In the genomic region with DNA sequence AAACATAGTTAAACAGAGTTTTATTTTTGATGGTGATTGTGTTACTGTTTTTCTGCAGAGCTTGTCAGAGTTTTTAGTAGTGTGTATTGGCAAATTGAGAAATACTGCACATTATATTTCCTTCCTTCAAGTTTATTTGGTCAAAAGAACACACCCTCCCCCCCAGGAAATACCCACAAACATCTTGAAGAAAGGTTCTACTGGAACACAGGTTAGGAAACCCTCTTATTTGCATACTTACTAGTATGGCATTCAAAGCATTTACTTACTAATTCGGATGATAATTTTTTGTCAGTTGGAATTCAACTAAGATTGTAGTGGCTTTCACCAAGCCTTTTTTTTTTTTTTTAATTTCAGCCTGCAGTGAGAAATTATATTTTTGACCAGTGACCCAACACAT, we compare ENCODE assay signal across 11 cellular contexts. TPM values are rescaled to one million over a fixed set of nuclear protein-coding genes. Genes with fewer than 3 reads are reported as not detected.
DNase-seq lines count a peak whose midpoint lies in the region; ATAC-seq and TF ChIP-seq lines count a peak whose summit lies in the region.
"Had no signal": no experiment of that assay in that cellular context is flagged by ENCODE, and none has a peak within 500 bp of the region (broad histone marks: within the 10 kb centered on the region; RNA-seq: fewer than 3 reads in every experiment).

No MANE protein-coding gene starts in this region.

- no peak overlapping the region for H2BK15ac ChIP-seq in H9 (ENCODE audit: low read depth, low read length)
- no peak overlapping the region for H2BK15ac ChIP-seq in neuronal stem cell (ENCODE audit: low read length)

- peak overlapping the region; percentile 86 for H2AK5ac ChIP-seq in H9 (ENCODE audit: insufficient read length, low read length)
- no peak overlapping the region for H2AK5ac ChIP-seq in neuronal stem cell (ENCODE audit: low read depth, low read length)

- H3K27ac Mint-ChIP-seq in H9, result peak overlapping the region; percentile 82 to 97 (median 90); a peak in 6 of 7 replicates
- peak overlapping the region; percentile 79 for H3K27ac Mint-ChIP-seq in T-helper 1 cell treated with Interleukin-12 subunit alpha and Interleukin-12 subunit beta and Interleukin-4 antibody, amounts not matched to agents 30 μg/mL and 1 μg/mL, for 36 hours

- H3K9ac ChIP-seq in H9 (ENCODE audit: extremely low read depth, insufficient read length, low read length) (no peak overlapping the region), neuronal stem cell (ENCODE audit: low read depth, low read length, poor library complexity) (no peak overlapping the region)

- no peak overlapping the region for H4K8ac ChIP-seq in H9 (replicated peaks; ENCODE audit: insufficient read length, low read depth, low read length)
- no peak overlapping the region for H4K8ac ChIP-seq in neuronal stem cell (ENCODE audit: low read depth, low read length)

- no peak overlapping the region for H4K5ac ChIP-seq in H9 (ENCODE audit: insufficient read length, low read depth, low read length)

- H3K9me3 ChIP-seq in H9 (ENCODE audit: control insufficient read depth, low read depth, low read length), result no peaks in the 10 kb centered on the region
- no peaks in the 10 kb centered on the region for H3K9me3 ChIP-seq in lower lobe of right lung
- no peaks in the 10 kb centered on the region for H3K9me3 ChIP-seq in suprapubic skin
- H3K9me3 ChIP-seq in neuronal stem cell (replicated peaks in 1 of 2; ENCODE audit: control insufficient read depth in 2 of 2, insufficient read depth in 1 of 2, low read depth in 1 of 2, low read length in 2 of 2), result peaks cover 0 to 3% of the 10 kb centered on the region in 2 donors

- no peak overlapping the region for H2BK5ac ChIP-seq in H9 (ENCODE audit: insufficient read length, low read length)
- H2BK5ac ChIP-seq in neuronal stem cell (ENCODE audit: low read length), result no peak overlapping the region

- no peaks in the 10 kb centered on the region for H3K79me1 ChIP-seq in H9 (ENCODE audit: insufficient read depth, low read depth, low read length, poor library complexity, severe bottlenecking)
- H3K79me1 ChIP-seq in neuronal stem cell (ENCODE audit: low read depth, low read length), result peaks cover 4% of the 10 kb centered on the region

- no peaks in the 10 kb centered on the region for H4K20me1 ChIP-seq in H9 (ENCODE audit: control insufficient read depth, insufficient read depth, insufficient read length)

- H2BK12ac ChIP-seq in H9 (ENCODE audit: insufficient read length, low read depth, low read length), result no peak overlapping the region
- H2BK12ac ChIP-seq in neuronal stem cell (ENCODE audit: low read length), result no peak overlapping the region

- H3K79me2 ChIP-seq in H9 (ENCODE audit: insufficient read depth, low read length), result peaks cover 24% of the 10 kb centered on the region; the same call in 1 of the 2 replicates

- H3K4me2 ChIP-seq in H9 (ENCODE audit: insufficient read depth, insufficient read length, low read length) (peak overlapping the region; percentile 57), neuronal stem cell (ENCODE audit: insufficient read depth, low read length, poor library complexity, severe bottlenecking) (no peak overlapping the region)

- H3K27me3 Mint-ChIP-seq in H9 (ENCODE audit: low read depth), result no peaks in the 10 kb centered on the region
- H3K27me3 Mint-ChIP-seq in T-helper 1 cell treated with Interleukin-12 subunit alpha and Interleukin-12 subunit beta and Interleukin-4 antibody, amounts not matched to agents 30 μg/mL and 1 μg/mL, for 36 hours (ENCODE audit: low read depth), result no peaks in the 10 kb centered on the region

- no peak for TF ChIP-seq CTCF in H9 (conservative IDR thresholded peaks at IDR 0.05)
- no peak for TF ChIP-seq CTCF in lower lobe of right lung (IDR thresholded peaks at IDR 0.05)
- no peak for TF ChIP-seq CTCF in suprapubic skin (IDR thresholded peaks at IDR 0.05)

- H2AFZ ChIP-seq in H9 (ENCODE audit: low read length), result no peak overlapping the region
- H2AFZ ChIP-seq in neuronal stem cell (ENCODE audit: low read length), result no peak overlapping the region

- H3K36me3 ChIP-seq in lower lobe of right lung (peaks cover 9% of the 10 kb centered on the region), suprapubic skin (peaks cover 19% of the 10 kb centered on the region), neuronal stem cell (replicated peaks in 1 of 2; ENCODE audit: control insufficient read depth in 2 of 2, insufficient read depth in 2 of 2, low read length in 2 of 2) (peaks cover 2 to 32% of the 10 kb centered on the region in 2 donors)

- no peak for TF ChIP-seq EP300 in suprapubic skin (IDR thresholded peaks at IDR 0.05)

- H3K56ac ChIP-seq in H9 (ENCODE audit: insufficient read length, low read depth, low read length), result no peak overlapping the region

- H3K4me3 Mint-ChIP-seq in H9, result peak overlapping the region; percentile 6 to 66
- peak overlapping the region; percentile 65 for H3K4me3 Mint-ChIP-seq in T-helper 1 cell treated with Interleukin-12 subunit alpha and Interleukin-12 subunit beta and Interleukin-4 antibody, amounts not matched to agents 30 μg/mL and 1 μg/mL, for 36 hours

- H3K27me3 ChIP-seq in H9 (ENCODE audit: insufficient read depth, low read length), result no peaks in the 10 kb centered on the region; the same call in 1 of the 2 replicates
- no peaks in the 10 kb centered on the region for H3K27me3 ChIP-seq in lower lobe of right lung (ENCODE audit: low read depth)
- no peaks in the 10 kb centered on the region for H3K27me3 ChIP-seq in suprapubic skin
- no peaks in the 10 kb centered on the region for H3K27me3 ChIP-seq in neuronal stem cell (ENCODE audit: control insufficient read depth in 3 of 3, insufficient read depth in 3 of 3, low read depth in 1 of 3, low read length in 3 of 3)

- H3T11ph ChIP-seq in H9 (ENCODE audit: low read length), result no peak overlapping the region

- H2BK20ac ChIP-seq in H9 (ENCODE audit: low read depth, low read length, poor library complexity, severe bottlenecking), result no peak overlapping the region

- H2BK120ac ChIP-seq in H9 (ENCODE audit: low read depth, low read length, poor library complexity, severe bottlenecking) (no peak overlapping the region), neuronal stem cell (ENCODE audit: low read depth, low read length) (no peak overlapping the region)

- peaks cover 0 to 6% (median 3%) of the 10 kb centered on the region in 3 experiments; a peak in 4 of 7 replicates for H3K36me3 Mint-ChIP-seq in H9 (ENCODE audit: insufficient read depth in 1 of 3, low read depth in 3 of 3)
- peaks cover 47% of the 10 kb centered on the region for H3K36me3 Mint-ChIP-seq in T-helper 1 cell treated with Interleukin-12 subunit alpha and Interleukin-12 subunit beta and Interleukin-4 antibody, amounts not matched to agents 30 μg/mL and 1 μg/mL, for 36 hours (ENCODE audit: low read depth)

- no peaks in the 10 kb centered on the region for H3K9me3 Mint-ChIP-seq in H9
- no peaks in the 10 kb centered on the region for H3K9me3 Mint-ChIP-seq in T-helper 1 cell treated with Interleukin-12 subunit alpha and Interleukin-12 subunit beta and Interleukin-4 antibody, amounts not matched to agents 30 μg/mL and 1 μg/mL, for 36 hours

- no peak overlapping the region for H3K14ac ChIP-seq in H9 (ENCODE audit: insufficient read depth, low read length)
- H3K14ac ChIP-seq in neuronal stem cell (ENCODE audit: low read length), result no peak overlapping the region

- H4K91ac ChIP-seq in H9 (ENCODE audit: insufficient read length, low read depth, low read length) (no peak overlapping the region), neuronal stem cell (ENCODE audit: low read depth, low read length, poor library complexity) (no peak overlapping the region)

- H3K4ac ChIP-seq in H9 (ENCODE audit: low read depth, low read length) (no peak overlapping the region), neuronal stem cell (ENCODE audit: low read length) (no peak overlapping the region)

- H3K4me1 ChIP-seq in H9 (ENCODE audit: insufficient read depth, low read length), result peaks cover 12% of the 10 kb centered on the region
- H3K4me1 ChIP-seq in lower lobe of right lung, result peaks cover 66% of the 10 kb centered on the region
- peaks cover 24% of the 10 kb centered on the region for H3K4me1 ChIP-seq in suprapubic skin
- H3K4me1 ChIP-seq in neuronal stem cell (ENCODE audit: control insufficient read depth in 2 of 2, insufficient read depth in 1 of 2, low read depth in 1 of 2, low read length in 2 of 2), result peaks cover 2 to 4% of the 10 kb centered on the region in 2 donors

- intact Hi-C loops in lower lobe of right lung (cut with DNase I), result no loop called here

- no peak overlapping the region for H3K18ac ChIP-seq in H9 (ENCODE audit: insufficient read length, low read depth, low read length)
- H3K18ac ChIP-seq in neuronal stem cell (ENCODE audit: low read length), result no peak overlapping the region

- ATAC-seq in lower lobe of right lung, result peak; percentile 74 to 86
- ATAC-seq: esophagus mucosa had no signal

- no peak for TF ChIP-seq POLR2A in suprapubic skin (IDR thresholded peaks at IDR 0.05)

- H3K4me3 ChIP-seq in lower lobe of right lung (no peak overlapping the region), suprapubic skin (no peak overlapping the region), neuronal stem cell (ENCODE audit: low read length in 2 of 2) (no peak overlapping the region)

- peak; percentile 61 for DNase-seq in EL
- no peak for DNase-seq in H9
- DNase-seq in lower lobe of right lung, result no peak
- DNase-seq in stimulated activated naive CD4-positive, alpha-beta T cell treated with Interleukin-2 at 50 U/mL for 16 hours (lab: John Stamatoyannopoulos, UW), result no peak
- DNase-seq in NCI-H446 treated with DMSO at 0.1 percent for 48 hours (lab: John Stamatoyannopoulos, UW), result no peak
- no peak for DNase-seq in suprapubic skin (ENCODE audit: low spot score in 2 of 2)
- DNase-seq in neuronal stem cell (ENCODE audit: low spot score), result no peak
- DNase-seq: NCI-H446, occipital lobe had no signal

- no peak overlapping the region for H3K23ac ChIP-seq in H9 (ENCODE audit: insufficient read length, low read depth, low read length)
- no peak overlapping the region for H3K23ac ChIP-seq in neuronal stem cell (ENCODE audit: low read depth, low read length, poor library complexity)

- H3K27ac ChIP-seq in H9 (ENCODE audit: insufficient read length, low read depth, low read length), result peak overlapping the region; percentile 87
- H3K27ac ChIP-seq in lower lobe of right lung, result peak overlapping the region; percentile 34
- H3K27ac ChIP-seq in suprapubic skin, result no peak overlapping the region
- no peak overlapping the region for H3K27ac ChIP-seq in neuronal stem cell (replicated peaks; ENCODE audit: low read length)

- no CpG with 5 or more reads among the region's 1 CpG for WGBS in H9 (ENCODE audit: extremely low coverage, insufficient read length, low lambda C conversion rate)
- WGBS in suprapubic skin, result 46% methylated on average over 1 of the region's 1 CpG
- no CpG with 5 or more reads among the region's 1 CpG for WGBS in neuronal stem cell (ENCODE audit: extremely low coverage in 2 of 2, insufficient read length in 2 of 2, insufficient replicate concordance in 1 of 2), 2 donors

- H3K4me1 Mint-ChIP-seq in H9, result peaks cover 59 to 68% of the 10 kb centered on the region in 2 experiments
- H3K4me1 Mint-ChIP-seq in T-helper 1 cell treated with Interleukin-12 subunit alpha and Interleukin-12 subunit beta and Interleukin-4 antibody, amounts not matched to agents 30 μg/mL and 1 μg/mL, for 36 hours (ENCODE audit: low read depth), result peaks cover 66% of the 10 kb centered on the region

- H3K23me2 ChIP-seq in H9 (ENCODE audit: insufficient read length, low read depth, low read length, poor library complexity, severe bottlenecking), result no peaks in the 10 kb centered on the region

RNA-seq across cellular contexts. Expression of gene CAB39, which starts 9.1 kb away (rescaled TPM):
- 41.8 and 42.7 TPM in 2 replicates for total RNA-seq in H9 (2021)
- 78.7 TPM for total RNA-seq in lower lobe of right lung
- total RNA-seq in suprapubic skin, result 10 to 100 TPM; 53.0 to 67.1 (median 59.5) TPM
- polyA plus RNA-seq in neuronal stem cell (2013, experiment 1 of 2), result 26.9 TPM
- polyA plus RNA-seq in neuronal stem cell (2013, experiment 2 of 2), result 26.4 TPM

Comparison
In these comparisons a context has a peak if more than half of its experiments do, and no peak if none do; other contexts are left out.
1. H3K27ac ChIP-seq: peak in H9 (single experiment) and lower lobe of right lung (single experiment); none in suprapubic skin (single experiment) and neuronal stem cell (single experiment).